In genomic region chr2:185239491-185239890, GRCh38 we compare ENCODE assay signal across 9 cellular contexts.
"Had no signal": no experiment of that assay in that cellular context is flagged by ENCODE, and none has a peak within 500 bp of the region (broad histone marks: within the 10 kb centered on the region; RNA-seq: fewer than 3 reads in every experiment).

No MANE protein-coding gene starts in this region.

- H3K27ac ChIP-seq: GM23248, KMS-11 had no signal

- H3K9ac ChIP-seq: GM23248, KMS-11 had no signal

- H3K27ac Mint-ChIP-seq: H9, HFFc6, IgD-negative memory B cell had no signal

- H3K4me1 Mint-ChIP-seq: H9, IgD-negative memory B cell had no signal

- H3K27me3 Mint-ChIP-seq: IgD-negative memory B cell had no signal

- H3K4me2 ChIP-seq: KMS-11 had no signal

- DNase-seq: GM23248, GOT3, H9, HCEC 1CT, HFFc6, KBM-7 had no signal

- H2AFZ ChIP-seq: GM23248 had no signal

- FAIRE-seq: HTR-8/SVneo had no signal

- H3K36me3 Mint-ChIP-seq: IgD-negative memory B cell had no signal

- H3K4me3 ChIP-seq: GM23248 had no signal

- H3K4me3 Mint-ChIP-seq: H9, HFFc6, IgD-negative memory B cell had no signal
